In genomic region chr7:152597514-152597913, GRCh38 we compare ENCODE assay signal across 1 cellular context.
TF ChIP-seq lines count a peak whose summit lies in the region.

No MANE protein-coding gene starts in this region.

TF ChIP-seq in HepG2, 621 proteins besides CTCF, POLR2A, EP300 and RAD21:
- no peak for TF ChIP-seq SIX4 (CRISPR knock-in tag; IDR thresholded peaks at IDR 0.05)
- TF ChIP-seq, protein P1, sequence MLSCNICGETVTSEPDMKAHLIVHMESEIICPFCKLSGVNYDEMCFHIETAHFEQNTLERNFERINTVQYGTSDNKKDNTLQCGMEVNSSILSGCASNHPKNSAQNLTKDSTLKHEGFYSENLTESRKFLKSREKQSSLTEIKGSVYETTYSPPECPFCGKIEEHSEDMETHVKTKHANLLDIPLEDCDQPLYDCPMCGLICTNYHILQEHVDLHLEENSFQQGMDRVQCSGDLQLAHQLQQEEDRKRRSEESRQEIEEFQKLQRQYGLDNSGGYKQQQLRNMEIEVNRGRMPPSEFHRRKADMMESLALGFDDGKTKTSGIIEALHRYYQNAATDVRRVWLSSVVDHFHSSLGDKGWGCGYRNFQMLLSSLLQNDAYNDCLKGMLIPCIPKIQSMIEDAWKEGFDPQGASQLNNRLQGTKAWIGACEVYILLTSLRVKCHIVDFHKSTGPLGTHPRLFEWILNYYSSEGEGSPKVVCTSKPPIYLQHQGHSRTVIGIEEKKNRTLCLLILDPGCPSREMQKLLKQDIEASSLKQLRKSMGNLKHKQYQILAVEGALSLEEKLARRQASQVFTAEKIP (CRISPR knock-in tag; IDR thresholded peaks at IDR 0.05; ENCODE audit: borderline replicate concordance) = no peak
- no peak for TF ChIP-seq THAP9 (CRISPR knock-in tag; IDR thresholded peaks at IDR 0.05; ENCODE audit: borderline replicate concordance)
- TF ChIP-seq TCF7 (IDR thresholded peaks at IDR 0.05; ENCODE audit: low read depth) = no peak
- TF ChIP-seq ZFP36 (IDR thresholded peaks at IDR 0.05; ENCODE audit: borderline replicate concordance, low read depth, low read length, partially characterized antibody) = no peak
- TF ChIP-seq SRF (IDR thresholded peaks at IDR 0.05; ENCODE audit: low read depth, low read length) = no peak
- no peak for TF ChIP-seq ZNF383 (CRISPR knock-in tag; IDR thresholded peaks at IDR 0.05; ENCODE audit: borderline replicate concordance)
- no peak for TF ChIP-seq ZNF296 (CRISPR knock-in tag; conservative IDR thresholded peaks at IDR 0.05)
- TF ChIP-seq ZNF792 (CRISPR knock-in tag; IDR thresholded peaks at IDR 0.05) = no peak
- TF ChIP-seq, protein P2, sequence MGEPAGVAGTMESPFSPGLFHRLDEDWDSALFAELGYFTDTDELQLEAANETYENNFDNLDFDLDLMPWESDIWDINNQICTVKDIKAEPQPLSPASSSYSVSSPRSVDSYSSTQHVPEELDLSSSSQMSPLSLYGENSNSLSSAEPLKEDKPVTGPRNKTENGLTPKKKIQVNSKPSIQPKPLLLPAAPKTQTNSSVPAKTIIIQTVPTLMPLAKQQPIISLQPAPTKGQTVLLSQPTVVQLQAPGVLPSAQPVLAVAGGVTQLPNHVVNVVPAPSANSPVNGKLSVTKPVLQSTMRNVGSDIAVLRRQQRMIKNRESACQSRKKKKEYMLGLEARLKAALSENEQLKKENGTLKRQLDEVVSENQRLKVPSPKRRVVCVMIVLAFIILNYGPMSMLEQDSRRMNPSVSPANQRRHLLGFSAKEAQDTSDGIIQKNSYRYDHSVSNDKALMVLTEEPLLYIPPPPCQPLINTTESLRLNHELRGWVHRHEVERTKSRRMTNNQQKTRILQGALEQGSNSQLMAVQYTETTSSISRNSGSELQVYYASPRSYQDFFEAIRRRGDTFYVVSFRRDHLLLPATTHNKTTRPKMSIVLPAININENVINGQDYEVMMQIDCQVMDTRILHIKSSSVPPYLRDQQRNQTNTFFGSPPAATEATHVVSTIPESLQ (CRISPR knock-in tag; conservative IDR thresholded peaks at IDR 0.05) = no peak
- TF ChIP-seq ZNF124 (CRISPR knock-in tag; IDR thresholded peaks at IDR 0.05) = no peak
- TF ChIP-seq PRDM4 (CRISPR knock-in tag; IDR thresholded peaks at IDR 0.05; ENCODE audit: borderline replicate concordance) = no peak
- TF ChIP-seq POLR2AphosphoS5 (IDR thresholded peaks at IDR 0.05; ENCODE audit: low read depth, low read length) = no peak
- no peak for TF ChIP-seq ZNF546 (CRISPR knock-in tag; conservative IDR thresholded peaks at IDR 0.05)
TF ChIP-seq in HepG2: peak in this region for 0.
